ENCODE assay signal across 8 cellular contexts in genomic region chr5:32443541-32444190, GRCh38. TPM values are rescaled to one million over a fixed set of nuclear protein-coding genes. Genes with fewer than 3 reads are reported as not detected.
DNase-seq lines count a peak whose midpoint lies in the region; ATAC-seq and TF ChIP-seq lines count a peak whose summit lies in the region.

No MANE protein-coding gene starts in this region.

- H3K4me3 Mint-ChIP-seq in glutamatergic neuron (ENCODE audit: unreplicated experiment) = peak overlapping the region; percentile 95

- intact Hi-C loops in PC-9 (cut with micrococcal nuclease; ENCODE audit: unreplicated experiment) (loop anchor here (1.0 to 10.0 kb wide), 4 partner anchors 131 to 341 kb away; partner anchors contain the start of genes MTMR12 and SUB1), transverse colon (cut with DNase I; ENCODE audit: low total_unique reads) (no loop called here)

- no peaks in the 10 kb centered on the region for H3K9me3 ChIP-seq in PC-9 (ENCODE audit: insufficient read depth, low read depth)
- no peaks in the 10 kb centered on the region for H3K9me3 ChIP-seq in osteoblast (ENCODE audit: low read depth, low read length)
- H3K9me3 ChIP-seq in transverse colon = no peaks in the 10 kb centered on the region

- H3K4me3 ChIP-seq in PC-9 = peak overlapping the region; percentile 83
- peak overlapping the region; percentile 90 for H3K4me3 ChIP-seq in osteoblast (ENCODE audit: insufficient read depth, low read length)
- H3K4me3 ChIP-seq in transverse colon = peak overlapping the region; percentile 84 to 97 (median 92)

- DNase-seq in AG08395 (ENCODE audit: low spot score) = peak; percentile 38
- DNase-seq in PC-9 = peak; percentile 47 to 67
- DNase-seq in activated naive CD4-positive, alpha-beta T cell treated with Interleukin-2 at 50 U/mL for 16 hours = peak; percentile 56
- peak; percentile 64 for DNase-seq in glutamatergic neuron
- DNase-seq in osteoblast (ENCODE audit: insufficient read length, low spot score, missing footprints) = peak; percentile 89
- peak; percentile 43 for DNase-seq in transverse colon

- peak overlapping the region; percentile 94 for H3K4me2 ChIP-seq in PC-9
- H3K4me2 ChIP-seq in osteoblast (ENCODE audit: insufficient read depth, low read length) = peak overlapping the region; percentile 95

- peaks cover 14% of the 10 kb centered on the region for H3K4me1 Mint-ChIP-seq in glutamatergic neuron (ENCODE audit: low read depth, unreplicated experiment)

- H3K36me3 ChIP-seq in PC-9 (ENCODE audit: low read depth) (peaks cover 23% of the 10 kb centered on the region; the same call in 1 of the 2 replicates), osteoblast (ENCODE audit: insufficient read depth, low read length) (peaks cover 4% of the 10 kb centered on the region), transverse colon (no peaks in the 10 kb centered on the region)

- BruUV-seq in PC-9 (replicated peaks; lab: Mats Ljungman, UMichigan) = no TSS peak

- no peak for TF ChIP-seq EP300 in transverse colon (IDR thresholded peaks at IDR 0.05; ENCODE audit: low read depth)

- no peak; the same call in 1 of the 2 replicates for TF ChIP-seq CTCF in PC-9 (conservative IDR thresholded peaks at IDR 0.05)
- TF ChIP-seq CTCF in glutamatergic neuron (IDR thresholded peaks at IDR 0.05; ENCODE audit: partially characterized antibody, unreplicated experiment) = no peak
- no peak for TF ChIP-seq CTCF in osteoblast (IDR thresholded peaks at IDR 0.05; ENCODE audit: extremely low read depth, low read depth, low read length)
- TF ChIP-seq CTCF in transverse colon (IDR thresholded peaks at IDR 0.05) = no peak

- H4K20me1 ChIP-seq in PC-9 (ENCODE audit: insufficient read depth) (peaks cover 43% of the 10 kb centered on the region), osteoblast (ENCODE audit: insufficient read depth, low read length) (peaks cover 28% of the 10 kb centered on the region)

- 0% methylated on average over 45 of the region's 61 CpGs; no CpG with 5 or more reads in 1 of the 2 donors for WGBS in transverse colon (ENCODE audit: low coverage in 1 of 2), 2 donors

- ATAC-seq in GM18867 (IDR thresholded peaks at IDR 0.05; ENCODE audit: unreplicated experiment) = peak; percentile 50
- ATAC-seq in HG03103 (IDR thresholded peaks at IDR 0.05; ENCODE audit: low read depth, unreplicated experiment) = peak; percentile 28

- H3K27me3 ChIP-seq in PC-9 (ENCODE audit: insufficient read depth, low read depth) = no peaks in the 10 kb centered on the region
- no peaks in the 10 kb centered on the region for H3K27me3 ChIP-seq in osteoblast (ENCODE audit: insufficient read depth, low read length)
- H3K27me3 ChIP-seq in transverse colon = no peaks in the 10 kb centered on the region

- H3K4me1 ChIP-seq in PC-9 (replicated peaks; ENCODE audit: insufficient read depth) = peaks cover 50% of the 10 kb centered on the region
- H3K4me1 ChIP-seq in osteoblast (ENCODE audit: insufficient read depth, low read length) = peaks cover 20% of the 10 kb centered on the region
- H3K4me1 ChIP-seq in transverse colon = peaks cover 4 to 67% (median 33%) of the 10 kb centered on the region in 4 donors

- POLR2A ChIA-PET in PC-9 (lab: Charles Lee; ENCODE audit: unreplicated experiment) = no interaction called here

- H3K27me3 Mint-ChIP-seq in glutamatergic neuron (ENCODE audit: unreplicated experiment) = peaks cover 7% of the 10 kb centered on the region

- peak overlapping the region; percentile 97 for H2AFZ ChIP-seq in PC-9
- H2AFZ ChIP-seq in osteoblast (ENCODE audit: low read length) = peak overlapping the region; percentile 83

- in situ Hi-C loops in transverse colon (cut with MboI; ENCODE audit: low pct_ligation_motif_present in 1 of 4, low pct_unique_long_range_greater_than_20kb in 1 of 4, low sequenced_read_pairs in 3 of 4) = no loop called here

- no peaks in the 10 kb centered on the region for H3K36me3 Mint-ChIP-seq in glutamatergic neuron (ENCODE audit: unreplicated experiment)

- no peaks in the 10 kb centered on the region for H3K9me2 ChIP-seq in PC-9 (ENCODE audit: insufficient read depth)

- peaks cover 5% of the 10 kb centered on the region for H3K9me3 Mint-ChIP-seq in glutamatergic neuron (ENCODE audit: unreplicated experiment)

- no peak for TF ChIP-seq POLR2A in transverse colon (IDR thresholded peaks at IDR 0.05)

- peak overlapping the region; percentile 61 for H3K27ac ChIP-seq in PC-9
- peak overlapping the region; percentile 84 for H3K27ac ChIP-seq in osteoblast (ENCODE audit: low read depth, low read length)
- H3K27ac ChIP-seq in transverse colon = peak overlapping the region; percentile 97 to 98 (median 98)

- CTCF ChIA-PET in PC-9 (lab: Charles Lee) = interaction anchor here (0.6 to 0.7 kb wide), 2 partner anchors 38 to 146 kb away, joined by 3 to 4 read pairs; no protein-coding TSS in a partner anchor

- peaks cover 56% of the 10 kb centered on the region for H3K79me2 ChIP-seq in PC-9 (ENCODE audit: low read depth)
- H3K79me2 ChIP-seq in osteoblast (ENCODE audit: insufficient read depth, low read length) = peaks cover 57% of the 10 kb centered on the region

- H3F3A ChIP-seq in PC-9 (ENCODE audit: insufficient read depth, low read depth) = peaks cover 16% of the 10 kb centered on the region; the same call in 1 of the 2 replicates

- peak overlapping the region; percentile 90 for H3K27ac Mint-ChIP-seq in glutamatergic neuron (ENCODE audit: unreplicated experiment)

RNA-seq across cellular contexts. Expression of gene ZFR, which starts 0.9 kb away (rescaled TPM):
- total RNA-seq in PC-9 (2021) (51.8 and 69.2 TPM in 2 replicates), glutamatergic neuron (ENCODE audit: unreplicated experiment) (84.5 TPM), osteoblast (80.7 and 86.1 TPM in 2 replicates), transverse colon (10 to 100 TPM; 35.6 to 64.1 (median 57.4) TPM)

Comparison
In these comparisons a context has a peak if more than half of its experiments do, and no peak if none do; other contexts are left out.
1. Peak in every context shown above with its lines: DNase-seq, ATAC-seq, H3K4me3 ChIP-seq and H3K27ac ChIP-seq.
2. DNase-seq: peak in every context shown above with its lines; median percentile 89 in osteoblast; 64 in glutamatergic neuron; 57 in PC-9; 56 in activated naive CD4-positive, alpha-beta T cell treated with Interleukin-2 at 50 U/mL for 16 hours; 43 in transverse colon; 38 in AG08395.